Comparison of ENCODE assay signal across 1 cellular context in genomic region chr21:42505090-42505726, GRCh38.
TF ChIP-seq lines count a peak whose summit lies in the region.

No MANE protein-coding gene starts in this region.

TF ChIP-seq in GM12878, 131 proteins besides CTCF, POLR2A, EP300 and RAD21 (continued from another document):
- TF ChIP-seq NFXL1 (IDR thresholded peaks at IDR 0.05; ENCODE audit: borderline replicate concordance) = no peak
- TF ChIP-seq KDM1A (IDR thresholded peaks at IDR 0.05; ENCODE audit: borderline replicate concordance) = no peak
- TF ChIP-seq RFX5 (IDR thresholded peaks at IDR 0.05; ENCODE audit: low read depth, low read length) = no peak
- TF ChIP-seq EZH2 (IDR thresholded peaks at IDR 0.05; ENCODE audit: borderline replicate concordance, control insufficient read depth, low read depth, low read length) = no peak
- no peak for TF ChIP-seq JUNB (IDR thresholded peaks at IDR 0.05)
- TF ChIP-seq USF2 (IDR thresholded peaks at IDR 0.05; ENCODE audit: borderline replicate concordance, low read depth, low read length) = no peak
- no peak for TF ChIP-seq STAT3 (IDR thresholded peaks at IDR 0.05; ENCODE audit: low read depth, low read length)
- TF ChIP-seq EED (IDR thresholded peaks at IDR 0.05; ENCODE audit: low read depth) = peak; percentile 87
- TF ChIP-seq ATF7 (IDR thresholded peaks at IDR 0.05; ENCODE audit: low read depth) = peak; percentile 66
- no peak for TF ChIP-seq E2F4 (IDR thresholded peaks at IDR 0.05; ENCODE audit: low read depth, low read length)
- no peak for TF ChIP-seq SREBF1 (IDR thresholded peaks at IDR 0.05; ENCODE audit: low read length)
- peak in 1 of 2 experiments; percentile 54; a peak in 1 of 4 replicates for TF ChIP-seq SRF (IDR thresholded peaks at IDR 0.05; ENCODE audit: low read depth in 2 of 2, low read length in 2 of 2)
- no peak for TF ChIP-seq STAT1 (conservative IDR thresholded peaks at IDR 0.05)
- TF ChIP-seq BRCA1 (IDR thresholded peaks at IDR 0.05; ENCODE audit: low read depth, low read length) = no peak
- peak; percentile 65; the same call in 1 of the 2 replicates for TF ChIP-seq NFIC (IDR thresholded peaks at IDR 0.05; ENCODE audit: low read depth, low read length)
- peak; percentile 70; the same call in 1 of the 2 replicates for TF ChIP-seq SMARCA5 (IDR thresholded peaks at IDR 0.05)
- TF ChIP-seq TCF3 (IDR thresholded peaks at IDR 0.05; ENCODE audit: borderline replicate concordance, insufficient read depth, low read depth, low read length) = no peak
- peak; percentile 81 for TF ChIP-seq HDGF (IDR thresholded peaks at IDR 0.05)
- no peak for TF ChIP-seq JUND (IDR thresholded peaks at IDR 0.05; ENCODE audit: low read depth, low read length)
- TF ChIP-seq MTA3 (IDR thresholded peaks at IDR 0.05; ENCODE audit: borderline replicate concordance, low read length) = peak; percentile 50; the same call in 1 of the 2 replicates
- no peak for TF ChIP-seq KAT2A (conservative IDR thresholded peaks at IDR 0.05; ENCODE audit: control insufficient read depth, low read depth, low read length)
